27 cellular contexts compared by ENCODE assay signal in the genomic region with DNA sequence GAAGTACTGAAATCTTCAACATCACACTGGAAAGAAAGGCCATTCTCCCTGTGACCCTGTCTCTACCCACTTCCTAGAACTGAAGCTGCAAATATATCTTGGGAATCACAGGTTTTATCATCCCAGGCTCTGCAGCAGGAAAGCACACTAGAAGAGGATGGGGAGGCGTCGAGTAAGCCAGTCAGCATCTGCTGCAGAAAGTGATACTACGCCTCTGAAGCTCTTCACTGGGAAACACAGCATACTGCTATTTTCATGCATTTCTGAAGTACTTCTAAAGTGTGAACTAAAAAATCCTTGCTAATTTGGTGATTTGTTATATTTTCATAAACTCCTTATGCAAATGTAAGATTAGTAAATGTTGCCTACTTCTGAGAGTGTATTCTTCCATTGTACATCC.
"Had no signal": no experiment of that assay in that cellular context is flagged by ENCODE, and none has a peak within 500 bp of the region (broad histone marks: within the 10 kb centered on the region; RNA-seq: fewer than 3 reads in every experiment).

No MANE protein-coding gene starts in this region.

- H2AFZ ChIP-seq: parathyroid adenoma had no signal

- H3K36me3 ChIP-seq: ovary, right lobe of liver, sigmoid colon, stomach, thoracic aorta, thyroid gland, tibial nerve, upper lobe of left lung, vagina had no signal

- H3K27me3 Mint-ChIP-seq: progenitor cell of endocrine pancreas; stimulated activated naive B cell treated with anti-CD40 and anti-IgM and Interleukin-4, amounts not matched to agents 10 μg/mL and 1 μg/mL and 100 μg/mL, for 72 hours; stimulated activated naive CD8-positive, alpha-beta T cell treated with anti-CD3 and anti-CD28 coated beads, Interleukin-15, Interleukin-2, amounts not matched to agents 100 ng/mL and 50 ng/mL, for 24 hours had no signal

- H3K9me3 Mint-ChIP-seq: naive thymus-derived CD4-positive, alpha-beta T cell; natural killer cell; nephron; stimulated activated effector memory CD8-positive, alpha-beta T cell treated with anti-CD3 and anti-CD28 coated beads, Interleukin-12 subunit alpha, Interleukin-12 subunit beta, amount 100 ng/mL, for 72 hours; stimulated activated naive B cell treated with anti-CD40 and anti-IgM and Interleukin-4, amounts not matched to agents 10 μg/mL and 1 μg/mL and 100 μg/mL, for 72 hours; stimulated activated naive CD8-positive, alpha-beta T cell treated with anti-CD3 and anti-CD28 coated beads, Interleukin-15, Interleukin-2, amounts not matched to agents 100 ng/mL and 50 ng/mL, for 24 hours had no signal

- H3K4me3 ChIP-seq: ovary, psoas muscle, right lobe of liver, sigmoid colon, stomach, thoracic aorta, thyroid gland, tibial nerve, upper lobe of left lung, vagina had no signal

- H3K9ac ChIP-seq: parathyroid adenoma had no signal

- H3K4me1 ChIP-seq: parathyroid adenoma, psoas muscle, tibial nerve, upper lobe of left lung, vagina had no signal

- H3K79me2 ChIP-seq: parathyroid adenoma had no signal

- H3K27me3 ChIP-seq: ovary, right lobe of liver, sigmoid colon, stomach, thyroid gland, tibial nerve, upper lobe of left lung, vagina had no signal

- H3K4me3 Mint-ChIP-seq: naive thymus-derived CD4-positive, alpha-beta T cell; natural killer cell; nephron; stimulated activated effector memory CD8-positive, alpha-beta T cell treated with anti-CD3 and anti-CD28 coated beads, Interleukin-12 subunit alpha, Interleukin-12 subunit beta, amount 100 ng/mL, for 72 hours; stimulated activated naive B cell treated with anti-CD40 and anti-IgM and Interleukin-4, amounts not matched to agents 10 μg/mL and 1 μg/mL and 100 μg/mL, for 72 hours; stimulated activated naive CD8-positive, alpha-beta T cell treated with anti-CD3 and anti-CD28 coated beads, Interleukin-15, Interleukin-2, amounts not matched to agents 100 ng/mL and 50 ng/mL, for 24 hours had no signal

- H3K4me1 Mint-ChIP-seq: natural killer cell; nephron; stimulated activated effector memory CD8-positive, alpha-beta T cell treated with anti-CD3 and anti-CD28 coated beads, Interleukin-12 subunit alpha, Interleukin-12 subunit beta, amount 100 ng/mL, for 72 hours had no signal

- H3K9me3 ChIP-seq: ovary, psoas muscle, right lobe of liver, sigmoid colon, stomach, thoracic aorta, thyroid gland, tibial nerve, upper lobe of left lung, vagina had no signal

- DNase-seq: naive thymus-derived CD4-positive, alpha-beta T cell; natural killer cell; occipital lobe; ovary; psoas muscle; right cardiac atrium; right lobe of liver; sigmoid colon; small intestine; stimulated activated CD4-positive, alpha-beta T cell treated with anti-CD3 and anti-CD28 coated beads, Interleukin-15, amount 100 ng/mL, for 24 hours; stimulated activated CD4-positive, alpha-beta T cell treated with anti-CD3 and anti-CD28 coated beads, Interleukin-2, amount 100 ng/mL, for 24 hours; stimulated activated CD4-positive, alpha-beta T cell treated with anti-CD3 and anti-CD28 coated beads, Interleukin-2, amount 100 ng/mL, for 48 hours; stimulated activated CD4-positive, alpha-beta T cell treated with anti-CD3 and anti-CD28 coated beads, Interleukin-4, amount 100 ng/mL, for 24 hours; stimulated activated naive B cell treated with anti-CD40 and anti-IgM and Interleukin-4, amounts not matched to agents 10 μg/mL and 1 μg/mL and 100 μg/mL, for 72 hours; stimulated activated naive CD4-positive, alpha-beta T cell treated with Interleukin-2 at 50 U/mL for 16 hours; stomach; thyroid gland; trophoblast cell; upper lobe of left lung had no signal

- ATAC-seq: naive thymus-derived CD4-positive, alpha-beta T cell; natural killer cell; psoas muscle; right cardiac atrium; right lobe of liver; stimulated activated effector memory CD8-positive, alpha-beta T cell treated with anti-CD3 and anti-CD28 coated beads, Interleukin-12 subunit alpha, Interleukin-12 subunit beta, amount 100 ng/mL, for 72 hours; stimulated activated naive B cell treated with anti-CD40 and anti-IgM and Interleukin-4, amounts not matched to agents 10 μg/mL and 1 μg/mL and 100 μg/mL, for 72 hours had no signal

- H3K27ac Mint-ChIP-seq: naive thymus-derived CD4-positive, alpha-beta T cell; natural killer cell; nephron; progenitor cell of endocrine pancreas; stimulated activated effector memory CD8-positive, alpha-beta T cell treated with anti-CD3 and anti-CD28 coated beads, Interleukin-12 subunit alpha, Interleukin-12 subunit beta, amount 100 ng/mL, for 72 hours; stimulated activated naive B cell treated with anti-CD40 and anti-IgM and Interleukin-4, amounts not matched to agents 10 μg/mL and 1 μg/mL and 100 μg/mL, for 72 hours; stimulated activated naive CD8-positive, alpha-beta T cell treated with anti-CD3 and anti-CD28 coated beads, Interleukin-15, Interleukin-2, amounts not matched to agents 100 ng/mL and 50 ng/mL, for 24 hours had no signal

- H3K27ac ChIP-seq: ovary, parathyroid adenoma, psoas muscle, right lobe of liver, sigmoid colon, stomach, thoracic aorta, thyroid gland, tibial nerve, upper lobe of left lung, vagina had no signal

- H3K36me3 Mint-ChIP-seq: natural killer cell; stimulated activated effector memory CD8-positive, alpha-beta T cell treated with anti-CD3 and anti-CD28 coated beads, Interleukin-12 subunit alpha, Interleukin-12 subunit beta, amount 100 ng/mL, for 72 hours had no signal
